ENCODE assay signal across 2 cellular contexts in the genomic region with DNA sequence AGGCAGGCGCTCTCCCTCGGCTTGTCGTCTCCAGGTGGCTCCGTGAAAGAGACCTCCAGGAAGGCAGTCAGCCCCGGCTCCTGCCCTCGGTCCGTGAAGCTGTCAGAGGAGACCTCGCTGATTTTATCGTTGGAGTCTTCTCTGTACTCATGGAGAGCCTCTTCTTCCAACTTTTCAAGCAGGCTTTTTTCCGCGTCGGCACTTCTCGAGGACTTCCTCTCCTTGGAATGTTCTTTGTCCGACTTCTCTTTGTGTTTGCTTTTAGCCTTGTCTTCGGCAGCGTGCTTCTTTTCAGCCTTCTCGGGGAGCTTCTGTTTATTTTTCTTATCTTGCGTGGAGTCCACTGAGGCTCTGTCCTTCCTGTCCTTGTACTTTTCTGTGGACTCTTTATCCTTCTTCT.
TF ChIP-seq lines count a peak whose summit lies in the region.

No MANE protein-coding gene starts in this region.

TF ChIP-seq in GM23338, 12 proteins besides CTCF, POLR2A, EP300 and RAD21:
- TF ChIP-seq, protein P1, sequence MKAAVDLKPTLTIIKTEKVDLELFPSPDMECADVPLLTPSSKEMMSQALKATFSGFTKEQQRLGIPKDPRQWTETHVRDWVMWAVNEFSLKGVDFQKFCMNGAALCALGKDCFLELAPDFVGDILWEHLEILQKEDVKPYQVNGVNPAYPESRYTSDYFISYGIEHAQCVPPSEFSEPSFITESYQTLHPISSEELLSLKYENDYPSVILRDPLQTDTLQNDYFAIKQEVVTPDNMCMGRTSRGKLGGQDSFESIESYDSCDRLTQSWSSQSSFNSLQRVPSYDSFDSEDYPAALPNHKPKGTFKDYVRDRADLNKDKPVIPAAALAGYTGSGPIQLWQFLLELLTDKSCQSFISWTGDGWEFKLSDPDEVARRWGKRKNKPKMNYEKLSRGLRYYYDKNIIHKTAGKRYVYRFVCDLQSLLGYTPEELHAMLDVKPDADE (IDR thresholded peaks at IDR 0.05): no peak
- TF ChIP-seq POLR2AphosphoS5 (IDR thresholded peaks at IDR 0.05; ENCODE audit: low read depth): no peak
- TF ChIP-seq EZH2phosphoT487 (IDR thresholded peaks at IDR 0.05; ENCODE audit: unreplicated experiment): no peak
- TF ChIP-seq EZH2 (IDR thresholded peaks at IDR 0.05; ENCODE audit: low read depth, unreplicated experiment): no peak
- no peak for TF ChIP-seq NANOG (IDR thresholded peaks at IDR 0.05; ENCODE audit: borderline replicate concordance)
- TF ChIP-seq, protein P2, sequence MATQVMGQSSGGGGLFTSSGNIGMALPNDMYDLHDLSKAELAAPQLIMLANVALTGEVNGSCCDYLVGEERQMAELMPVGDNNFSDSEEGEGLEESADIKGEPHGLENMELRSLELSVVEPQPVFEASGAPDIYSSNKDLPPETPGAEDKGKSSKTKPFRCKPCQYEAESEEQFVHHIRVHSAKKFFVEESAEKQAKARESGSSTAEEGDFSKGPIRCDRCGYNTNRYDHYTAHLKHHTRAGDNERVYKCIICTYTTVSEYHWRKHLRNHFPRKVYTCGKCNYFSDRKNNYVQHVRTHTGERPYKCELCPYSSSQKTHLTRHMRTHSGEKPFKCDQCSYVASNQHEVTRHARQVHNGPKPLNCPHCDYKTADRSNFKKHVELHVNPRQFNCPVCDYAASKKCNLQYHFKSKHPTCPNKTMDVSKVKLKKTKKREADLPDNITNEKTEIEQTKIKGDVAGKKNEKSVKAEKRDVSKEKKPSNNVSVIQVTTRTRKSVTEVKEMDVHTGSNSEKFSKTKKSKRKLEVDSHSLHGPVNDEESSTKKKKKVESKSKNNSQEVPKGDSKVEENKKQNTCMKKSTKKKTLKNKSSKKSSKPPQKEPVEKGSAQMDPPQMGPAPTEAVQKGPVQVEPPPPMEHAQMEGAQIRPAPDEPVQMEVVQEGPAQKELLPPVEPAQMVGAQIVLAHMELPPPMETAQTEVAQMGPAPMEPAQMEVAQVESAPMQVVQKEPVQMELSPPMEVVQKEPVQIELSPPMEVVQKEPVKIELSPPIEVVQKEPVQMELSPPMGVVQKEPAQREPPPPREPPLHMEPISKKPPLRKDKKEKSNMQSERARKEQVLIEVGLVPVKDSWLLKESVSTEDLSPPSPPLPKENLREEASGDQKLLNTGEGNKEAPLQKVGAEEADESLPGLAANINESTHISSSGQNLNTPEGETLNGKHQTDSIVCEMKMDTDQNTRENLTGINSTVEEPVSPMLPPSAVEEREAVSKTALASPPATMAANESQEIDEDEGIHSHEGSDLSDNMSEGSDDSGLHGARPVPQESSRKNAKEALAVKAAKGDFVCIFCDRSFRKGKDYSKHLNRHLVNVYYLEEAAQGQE (IDR thresholded peaks at IDR 0.05; ENCODE audit: unreplicated experiment): no peak
TF ChIP-seq in GM23338: peak in this region for 0.

TF ChIP-seq in GM12878, 131 proteins besides CTCF, POLR2A, EP300 and RAD21:
- TF ChIP-seq ETV6 (conservative IDR thresholded peaks at IDR 0.05 in 1 of 2, IDR thresholded peaks at IDR 0.05 in 1 of 2; ENCODE audit: borderline replicate concordance in 1 of 2, low read depth in 1 of 2): no peak
- 0 out of 2 replicates have a peak, but pooled peaks have one; percentile 23 for TF ChIP-seq POLR2AphosphoS5 (IDR thresholded peaks at IDR 0.05; ENCODE audit: low read length)
